8 cellular contexts compared by ENCODE assay signal in the genomic region with DNA sequence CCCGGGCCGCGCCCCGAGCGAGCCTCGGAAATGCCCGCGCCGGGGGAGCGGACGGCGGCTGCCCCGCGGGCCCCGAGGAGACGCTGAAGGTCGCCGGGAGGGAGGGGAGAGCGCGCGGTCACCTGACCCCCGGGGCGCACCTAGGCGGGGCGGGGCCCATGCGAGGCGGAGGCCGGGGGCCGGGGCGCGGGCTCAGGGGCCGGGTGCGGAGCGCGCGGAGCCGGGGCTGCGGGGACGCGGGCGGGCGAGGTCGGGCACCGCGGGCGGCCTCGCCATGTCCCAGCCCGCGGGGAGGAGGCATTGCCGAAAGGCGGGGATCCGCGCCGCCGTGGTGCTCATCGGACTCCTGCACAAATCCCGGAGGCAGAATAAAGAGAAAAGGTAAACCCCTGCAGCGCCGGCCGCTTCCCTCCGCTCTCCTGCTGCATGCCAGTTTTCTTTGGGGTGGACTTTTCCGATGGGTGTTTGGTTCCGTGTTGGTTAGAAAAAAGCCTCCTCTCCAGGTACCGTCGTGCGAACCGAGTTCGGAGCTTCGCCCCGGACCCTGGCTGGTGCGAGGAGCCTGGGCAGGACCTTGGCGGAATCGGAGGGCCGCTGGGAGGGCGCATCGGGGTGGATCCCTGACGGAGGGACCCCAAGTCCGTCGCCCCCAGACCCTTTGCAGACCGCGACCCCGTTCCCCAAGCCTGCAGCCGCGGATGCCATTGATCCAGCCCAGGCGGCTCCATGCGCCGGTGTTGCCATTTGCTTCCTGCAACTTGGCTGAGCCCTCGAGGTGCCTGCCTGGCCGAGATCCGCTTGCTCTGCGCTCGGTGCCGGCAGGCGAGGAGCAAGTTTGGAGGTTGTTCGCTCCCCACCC. TPM values are rescaled to one million over a fixed set of nuclear protein-coding genes. Genes with fewer than 3 reads are reported as not detected.
DNase-seq lines count a peak whose midpoint lies in the region; ATAC-seq and TF ChIP-seq lines count a peak whose summit lies in the region.

No MANE protein-coding gene starts in this region.

- H3K27ac ChIP-seq in AG04450 (ENCODE audit: low read depth, low read length) (no peak overlapping the region), HCT116 (ENCODE audit: low read depth, low read length) (peak overlapping the region; percentile 49; the same call in 1 of the 2 replicates), foreskin keratinocyte (peak overlapping the region; percentile 61), parathyroid adenoma (no peak overlapping the region)

- POLR2A ChIA-PET in AG04450 (lab: Yijun Ruan, JAX) (interaction anchor here (0.7 to 0.8 kb wide), 2 partner anchors 45 to 1499 kb away, joined by 3 read pairs; no protein-coding TSS in a partner anchor), HCT116 (lab: Charles Lee) (no interaction called here)

- no peak for TF ChIP-seq POLR2A in HCT116 (IDR thresholded peaks at IDR 0.05; ENCODE audit: borderline replicate concordance, extremely low read depth, insufficient read depth, insufficient read length)

- peak overlapping the region; percentile 77 for H3K9ac ChIP-seq in HCT116 (ENCODE audit: low read length)
- H3K9ac ChIP-seq in parathyroid adenoma = no peak overlapping the region

- H3K79me2 ChIP-seq in HCT116 (ENCODE audit: insufficient read depth, low read length) (peaks cover 5% of the 10 kb centered on the region; the same call in 1 of the 2 replicates), parathyroid adenoma (peaks cover 4% of the 10 kb centered on the region)

- H3K36me3 ChIP-seq in HCT116 (ENCODE audit: control insufficient read depth in 1 of 2, insufficient read depth in 2 of 2, low read length in 2 of 2) = no peaks in the 10 kb centered on the region
- H3K36me3 ChIP-seq in parathyroid adenoma (ENCODE audit: control insufficient read depth, insufficient read depth, low read length) = no peaks in the 10 kb centered on the region

- no peak for TF ChIP-seq RAD21 in HCT116 (IDR thresholded peaks at IDR 0.05; ENCODE audit: low read depth)

- H2AFZ ChIP-seq in HCT116 (ENCODE audit: low read depth, low read length, poor library complexity, severe bottlenecking) = peak overlapping the region; percentile 35
- peak overlapping the region; percentile 47 for H2AFZ ChIP-seq in parathyroid adenoma

- H4K20me1 ChIP-seq in HCT116 (ENCODE audit: insufficient read depth) = no peaks in the 10 kb centered on the region

- RAD21 ChIA-PET in HCT116 (lab: Charles Lee; ENCODE audit: low non-redundant PET in 1 of 2, low total read pairs in 2 of 2, uncharacterized antibody in 2 of 2, unreplicated experiment in 2 of 2) = interaction anchor here (0.6 to 0.7 kb wide), 2 partner anchors 76 to 152 kb away, joined by 5 to 10 read pairs; no protein-coding TSS in a partner anchor

- H3K27me3 ChIP-seq in AG04450 (ENCODE audit: control insufficient read depth, insufficient read depth, low read length) = peaks cover 6% of the 10 kb centered on the region
- no peaks in the 10 kb centered on the region for H3K27me3 ChIP-seq in HCT116 (ENCODE audit: insufficient read depth, low read length)
- H3K27me3 ChIP-seq in foreskin keratinocyte = no peaks in the 10 kb centered on the region
- H3K27me3 ChIP-seq in parathyroid adenoma (ENCODE audit: control insufficient read depth, insufficient read depth, low read length) = no peaks in the 10 kb centered on the region

- ATAC-seq in HCT116 (peak; percentile 60), foreskin keratinocyte (peak; percentile 47), GM21526 (IDR thresholded peaks at IDR 0.05; ENCODE audit: low FRiP score, unreplicated experiment) (no peak), GM21447 (IDR thresholded peaks at IDR 0.05; ENCODE audit: unreplicated experiment) (no peak), GM19463 (IDR thresholded peaks at IDR 0.05; ENCODE audit: unreplicated experiment) (no peak)

- no peaks in the 10 kb centered on the region; the same call in 1 of the 2 replicates for H3K9me3 ChIP-seq in AG04450 (ENCODE audit: control insufficient read depth, insufficient read depth, low read length)
- H3K9me3 ChIP-seq in HCT116 (ENCODE audit: control insufficient read depth in 1 of 2, insufficient read depth in 1 of 2, low read depth in 1 of 2, low read length in 2 of 2) = no peaks in the 10 kb centered on the region
- no peaks in the 10 kb centered on the region for H3K9me3 ChIP-seq in parathyroid adenoma (ENCODE audit: control insufficient read depth, low read length)

- peak overlapping the region; percentile 99 for H3K4me2 ChIP-seq in HCT116 (ENCODE audit: low read length)
- H3K4me2 ChIP-seq in parathyroid adenoma (ENCODE audit: low read length) = peak overlapping the region; percentile 85

- CTCF ChIA-PET in AG04450 (lab: Charles Lee) (no interaction called here), HCT116 (lab: Charles Lee) (interaction anchor here (1.2 to 1.3 kb wide), 2 partner anchors 77 to 159 kb away, joined by 3 read pairs; no protein-coding TSS in a partner anchor)

- no peaks in the 10 kb centered on the region for H3K9me2 ChIP-seq in HCT116 (ENCODE audit: insufficient read depth)

- H3K4me1 ChIP-seq in HCT116 (ENCODE audit: control insufficient read depth in 1 of 2, insufficient read depth in 2 of 2, low read length in 2 of 2) (peaks cover 9 to 16% of the 10 kb centered on the region in 2 experiments), foreskin keratinocyte (peaks cover 8% of the 10 kb centered on the region), parathyroid adenoma (peaks cover 6% of the 10 kb centered on the region)

- H3K4me3 ChIP-seq in AG04450 (ENCODE audit: low read depth, low read length) (peak overlapping the region; percentile 68), HCT116 (replicated peaks in 1 of 2; ENCODE audit: low read depth in 1 of 2, low read length in 2 of 2) (peak overlapping the region; percentile 69 to 85), parathyroid adenoma (ENCODE audit: low read depth, low read length) (peak overlapping the region; percentile 51)

- BruUV-seq in HCT116 (replicated peaks; lab: Mats Ljungman, UMichigan) = no TSS peak

- TF ChIP-seq CTCF in AG04450 (IDR thresholded peaks at IDR 0.05; ENCODE audit: low read depth, low read length) (no peak), HCT116 (IDR thresholded peaks at IDR 0.05 in 2 of 3, conservative IDR thresholded peaks at IDR 0.05 in 1 of 3; ENCODE audit: borderline replicate concordance in 1 of 3, insufficient read depth in 1 of 3, low read depth in 2 of 3, low read length in 2 of 3) (no peak), foreskin keratinocyte (conservative IDR thresholded peaks at IDR 0.05) (no peak), parathyroid adenoma (IDR thresholded peaks at IDR 0.05) (no peak)

- intact Hi-C loops in HCT116 (cut with micrococcal nuclease) = loop anchor here (2.0 kb wide), 1 partner anchor 39 kb away; no protein-coding TSS in a partner anchor

- DNase-seq in AG04450 (ENCODE audit: low read depth, low spot score) (no peak), HCT116 (ENCODE audit: low read depth, low spot score) (no peak), foreskin keratinocyte (peak; percentile 22 to 32)
- peak; percentile 65 for DNase-seq in activated CD8-positive, alpha-beta memory T cell treated with anti-CD3 and anti-CD28 coated beads, Interleukin-2, amount 50 U/mL, for 48 hours

TF ChIP-seq in HCT116, 20 proteins besides CTCF, POLR2A, EP300 and RAD21:
- TF ChIP-seq ZFX (IDR thresholded peaks at IDR 0.05) (peak; percentile 35; the same call in 1 of the 2 replicates), SRF (IDR thresholded peaks at IDR 0.05; ENCODE audit: low read depth) (no peak)

RNA-seq across cellular contexts. Expression of a gene that starts 57.7 kb away (rescaled TPM):
- polyA plus RNA-seq in AG04450 (2011; rRNA removed) (2.8 and 3.4 TPM in 2 replicates), foreskin keratinocyte (13.0 and 15.0 TPM in 2 replicates)
- polyA minus RNA-seq in AG04450 (2011; rRNA and poly(A)+ RNA removed) = 5.0 and 5.9 TPM in 2 replicates
- total RNA-seq in HCT116 (2021; ENCODE audit: unreplicated experiment) (54.6 TPM), foreskin keratinocyte (28.2 and 29.5 TPM in 2 replicates)
- 27.3 and 31.0 TPM in 2 replicates for polyA plus RNA-seq in HCT116 (2012)

Comparison
In these comparisons a context has a peak if more than half of its experiments do, and no peak if none do; other contexts are left out.
1. DNase-seq: peak in activated CD8-positive, alpha-beta memory T cell treated with anti-CD3 and anti-CD28 coated beads, Interleukin-2, amount 50 U/mL, for 48 hours (single experiment) and foreskin keratinocyte (2 of 2); none in AG04450 (single experiment) and HCT116 (single experiment).
2. H3K27ac ChIP-seq: peak in HCT116 (single experiment) and foreskin keratinocyte (single experiment); none in AG04450 (single experiment) and parathyroid adenoma (single experiment).
3. ATAC-seq: peak in HCT116 (single experiment) and foreskin keratinocyte (single experiment); none in GM21526 (single experiment), GM21447 (single experiment) and GM19463 (single experiment).
4. Peak in every context shown above with its lines, with median percentiles within 50 percentile points of each other: H3K4me3 ChIP-seq.